20 cellular contexts compared by ENCODE assay signal in genomic region chr6:138424004-138424904, GRCh38. TPM values are rescaled to one million over a fixed set of nuclear protein-coding genes. Genes with fewer than 3 reads are reported as not detected.
A peak's percentile ranks its signal among the peaks of the same experiment; 100 is the strongest.
DNase-seq lines count a peak whose midpoint lies in the region; ATAC-seq and TF ChIP-seq lines count a peak whose summit lies in the region.
"Had no signal": no experiment of that assay in that cellular context is flagged by ENCODE, and none has a peak within 500 bp of the region (broad histone marks: within the 10 kb centered on the region; RNA-seq: fewer than 3 reads in every experiment).

No MANE protein-coding gene starts in this region.

- no peak overlapping the region for H3K4me3 Mint-ChIP-seq in activated T-helper 1 cell treated with anti-CD3 and anti-CD28 coated beads, Interleukin-12 subunit alpha, Interleukin-12 subunit beta, Interleukin-2, Interleukin-4 antibody, amounts not matched to agents 30 ng/mL and 10 ng/mL and 1 ng/mL, durations not matched to agents 14 hours and 24 hours and 36 hours

- H3K36me3 Mint-ChIP-seq in activated T-helper 1 cell treated with anti-CD3 and anti-CD28 coated beads, Interleukin-12 subunit alpha, Interleukin-12 subunit beta, Interleukin-2, Interleukin-4 antibody, amounts not matched to agents 30 ng/mL and 10 ng/mL and 1 ng/mL, durations not matched to agents 14 hours and 24 hours and 36 hours (ENCODE audit: low read depth), result no peaks in the 10 kb centered on the region

- H3K4me3 ChIP-seq in H7 (ENCODE audit: insufficient read depth, low read depth, low read length), result no peak overlapping the region
- no peak overlapping the region for H3K4me3 ChIP-seq in SJCRH30
- H3K4me3 ChIP-seq: SJSA1 had no signal

- H3K27ac ChIP-seq in caudate nucleus (ENCODE audit: low read depth, low read length) (no peak overlapping the region), SJCRH30 (no peak overlapping the region)
- H3K27ac ChIP-seq: C4-2B, RWPE1, SJSA1 had no signal

- intact Hi-C loops in left colon (cut with DNase I, micrococcal nuclease), result no loop called here
- intact Hi-C loops in sciatic nerve (cut with DNase I), result no loop called here
- intact Hi-C loops in activated T-helper 1 cell treated with anti-CD3 and anti-CD28 coated beads, Interleukin-12 subunit alpha, Interleukin-12 subunit beta, Interleukin-2, Interleukin-4 antibody, amounts not matched to agents 30 ng/mL and 10 ng/mL and 1 ng/mL, durations not matched to agents 14 hours and 24 hours and 36 hours (cut with micrococcal nuclease), result no loop called here

- H3K4me1 ChIP-seq in SJCRH30, result no peaks in the 10 kb centered on the region
- H3K4me1 ChIP-seq: SJSA1 had no signal

- peaks cover 9% of the 10 kb centered on the region for H3K4me1 Mint-ChIP-seq in activated T-helper 1 cell treated with anti-CD3 and anti-CD28 coated beads, Interleukin-12 subunit alpha, Interleukin-12 subunit beta, Interleukin-2, Interleukin-4 antibody, amounts not matched to agents 30 ng/mL and 10 ng/mL and 1 ng/mL, durations not matched to agents 14 hours and 24 hours and 36 hours (ENCODE audit: low read depth)

- DNase-seq in H7, result peak; percentile 54
- DNase-seq in left colon, result no peak
- DNase-seq in sciatic nerve (ENCODE audit: low spot score), result no peak
- DNase-seq in NCI-H1092 (lab: John Stamatoyannopoulos, UW), result no peak
- no peak for DNase-seq in caudate nucleus (lab: John Stamatoyannopoulos, UW)
- no peak for DNase-seq in SJCRH30
- no peak for DNase-seq in activated T-helper 1 cell treated with anti-CD3 and anti-CD28 coated beads, Interleukin-12 subunit alpha, Interleukin-12 subunit beta, Interleukin-2, Interleukin-4 antibody, amounts not matched to agents 30 ng/mL and 10 ng/mL and 1 ng/mL, durations not matched to agents 14 hours and 24 hours and 36 hours (ENCODE audit: low spot score)
- DNase-seq: DND-41, KG1, NCI-H1417 treated with DMSO at 0.1 percent for 48 hours, NCI-H1930, NCI-H345, NCI-H524 treated with DMSO at 0.1 percent for 48 hours, PC-3 had no signal

- H3K27me3 Mint-ChIP-seq in activated T-helper 1 cell treated with anti-CD3 and anti-CD28 coated beads, Interleukin-12 subunit alpha, Interleukin-12 subunit beta, Interleukin-2, Interleukin-4 antibody, amounts not matched to agents 30 ng/mL and 10 ng/mL and 1 ng/mL, durations not matched to agents 14 hours and 24 hours and 36 hours (ENCODE audit: insufficient read depth), result no peaks in the 10 kb centered on the region

- no peak overlapping the region for H3K27ac Mint-ChIP-seq in activated T-helper 1 cell treated with anti-CD3 and anti-CD28 coated beads, Interleukin-12 subunit alpha, Interleukin-12 subunit beta, Interleukin-2, Interleukin-4 antibody, amounts not matched to agents 30 ng/mL and 10 ng/mL and 1 ng/mL, durations not matched to agents 14 hours and 24 hours and 36 hours

- H3K36me3 ChIP-seq in H7 (replicated peaks; ENCODE audit: control insufficient read depth, insufficient read depth, low read length) (no peaks in the 10 kb centered on the region; the same call in 1 of the 2 replicates), SJCRH30 (no peaks in the 10 kb centered on the region)

- H3K9me3 Mint-ChIP-seq in activated T-helper 1 cell treated with anti-CD3 and anti-CD28 coated beads, Interleukin-12 subunit alpha, Interleukin-12 subunit beta, Interleukin-2, Interleukin-4 antibody, amounts not matched to agents 30 ng/mL and 10 ng/mL and 1 ng/mL, durations not matched to agents 14 hours and 24 hours and 36 hours, result no peaks in the 10 kb centered on the region

- no peaks in the 10 kb centered on the region; the same call in 1 of the 2 replicates for H3K9me3 ChIP-seq in SJCRH30 (replicated peaks)
- H3K9me3 ChIP-seq: SJSA1 had no signal

- ATAC-seq in SK-N-SH treated with all-trans-retinoic acid at 6 μM for 48 hours (peak; percentile 72), left colon (peak; percentile 10), sciatic nerve (peak; percentile 18)
- ATAC-seq: HCT116, PC-3 had no signal

- no peaks in the 10 kb centered on the region for H3K27me3 ChIP-seq in H7 (ENCODE audit: control insufficient read depth, insufficient read depth, low read length)
- H3K27me3 ChIP-seq in SJCRH30, result no peaks in the 10 kb centered on the region
- H3K27me3 ChIP-seq: SJSA1 had no signal

TF ChIP-seq in SK-N-SH treated with all-trans-retinoic acid at 6 μM for 48 hours, 23 proteins besides CTCF, POLR2A, EP300 and RAD21:
- TF ChIP-seq POU6F1 (CRISPR knock-in tag; IDR thresholded peaks at IDR 0.05; ENCODE audit: borderline replicate concordance, low read depth) (no peak), CREB5 (CRISPR knock-in tag; IDR thresholded peaks at IDR 0.05; ENCODE audit: low read depth) (no peak), PPARA (CRISPR knock-in tag; IDR thresholded peaks at IDR 0.05; ENCODE audit: borderline replicate concordance) (no peak), ISL1 (CRISPR knock-in tag; IDR thresholded peaks at IDR 0.05) (no peak), TOX (CRISPR knock-in tag; IDR thresholded peaks at IDR 0.05; ENCODE audit: borderline replicate concordance) (no peak), SNAI2 (CRISPR knock-in tag; IDR thresholded peaks at IDR 0.05) (no peak), TCF4 (CRISPR knock-in tag; IDR thresholded peaks at IDR 0.05; ENCODE audit: borderline replicate concordance) (no peak), ZFP30 (CRISPR knock-in tag; IDR thresholded peaks at IDR 0.05) (no peak), ESRRG (CRISPR knock-in tag; IDR thresholded peaks at IDR 0.05) (no peak), CSDC2 (CRISPR knock-in tag; IDR thresholded peaks at IDR 0.05) (no peak), BACH2 (CRISPR knock-in tag; IDR thresholded peaks at IDR 0.05; ENCODE audit: borderline replicate concordance) (no peak), ZNF8 (CRISPR knock-in tag; IDR thresholded peaks at IDR 0.05) (no peak), OSR1 (CRISPR knock-in tag; IDR thresholded peaks at IDR 0.05) (no peak), GLIS3 (CRISPR knock-in tag; IDR thresholded peaks at IDR 0.05) (no peak), ZNF565 (CRISPR knock-in tag; conservative IDR thresholded peaks at IDR 0.05; ENCODE audit: low read depth) (no peak), ZC3H10 (CRISPR knock-in tag; IDR thresholded peaks at IDR 0.05) (no peak), RARB (CRISPR knock-in tag; IDR thresholded peaks at IDR 0.05) (no peak)
TF ChIP-seq in SK-N-SH treated with all-trans-retinoic acid at 6 μM for 48 hours: peak in this region for 0.

RNA-seq across cellular contexts. Expression of gene HEBP2, which starts 20.2 kb away (rescaled TPM):
- total RNA-seq in H7 (2014; rRNA removed; shearing (Covaris generic)), result 48.1 and 60.2 TPM in 2 replicates
- total RNA-seq in left colon, result 10 to 100 TPM; 90.0 to 95.3 TPM
- total RNA-seq in sciatic nerve, result 39.9 TPM
- 27.3 and 30.9 TPM in 2 replicates for total RNA-seq in SJCRH30 (2014; rRNA removed; shearing (Covaris generic))
- 18.9 and 21.4 TPM in 2 replicates for total RNA-seq in activated T-helper 1 cell treated with anti-CD3 and anti-CD28 coated beads, Interleukin-12 subunit alpha, Interleukin-12 subunit beta, Interleukin-2, Interleukin-4 antibody, amounts not matched to agents 30 ng/mL and 10 ng/mL and 1 ng/mL, durations not matched to agents 14 hours and 24 hours and 36 hours

RNA-seq across cellular contexts. Expression of gene SMIM28, which starts 46.5 kb away (rescaled TPM):
- total RNA-seq in H7 (2014; rRNA removed; shearing (Covaris generic)), result 0.35 TPM in 1 of 2 replicates, not detected in the other
- under 1 TPM in 1 of 2 donors, not detected in 1; 0.42 TPM for total RNA-seq in left colon
- not detected for total RNA-seq in sciatic nerve
- 0.12 TPM in 1 of 2 replicates, not detected in the other for total RNA-seq in SJCRH30 (2014; rRNA removed; shearing (Covaris generic))
- not detected in 2 replicates for total RNA-seq in activated T-helper 1 cell treated with anti-CD3 and anti-CD28 coated beads, Interleukin-12 subunit alpha, Interleukin-12 subunit beta, Interleukin-2, Interleukin-4 antibody, amounts not matched to agents 30 ng/mL and 10 ng/mL and 1 ng/mL, durations not matched to agents 14 hours and 24 hours and 36 hours
- total RNA-seq: G401, PC-3, SJSA1 had no signal

Comparison
In these comparisons a context has a peak if more than half of its experiments do, and no peak if none do; other contexts are left out.
1. ATAC-seq: peak in every context shown above with its lines; median percentile 72 in SK-N-SH treated with all-trans-retinoic acid at 6 μM for 48 hours; 18 in sciatic nerve; 10 in left colon.